In the genomic region with DNA sequence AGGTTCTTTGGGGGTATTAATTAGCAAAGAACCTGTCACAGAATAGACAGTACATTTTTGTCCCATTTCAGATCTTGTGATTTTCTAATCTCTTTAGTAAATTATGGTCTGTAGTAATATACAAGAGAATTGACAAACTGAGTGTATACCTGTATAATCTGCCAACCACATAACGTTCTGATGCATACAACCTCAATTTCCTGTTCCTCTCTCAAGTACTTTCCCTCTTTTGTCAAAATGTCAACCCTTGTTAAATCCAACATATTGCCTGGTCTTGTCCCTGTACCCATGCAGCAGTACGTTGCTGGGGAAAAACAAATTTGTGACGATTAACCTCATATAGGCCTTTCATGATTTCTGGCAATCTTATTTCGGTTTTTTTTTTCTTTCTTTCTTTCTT, we compare ENCODE assay signal across 9 cellular contexts. TPM values are rescaled to one million over a fixed set of nuclear protein-coding genes. Genes with fewer than 3 reads are reported as not detected.
DNase-seq lines count a peak whose midpoint lies in the region; ATAC-seq and TF ChIP-seq lines count a peak whose summit lies in the region.
"Had no signal": no experiment of that assay in that cellular context is flagged by ENCODE, and none has a peak within 500 bp of the region (broad histone marks: within the 10 kb centered on the region; RNA-seq: fewer than 3 reads in every experiment).

No MANE protein-coding gene starts in this region.

- H2BK15ac ChIP-seq in H9 (ENCODE audit: low read depth, low read length) (no peak overlapping the region), neuronal stem cell (ENCODE audit: low read length) (no peak overlapping the region)

- peaks cover 0 to 2% (median 0%) of the 10 kb centered on the region in 3 experiments; a peak in 1 of 7 replicates for H3K36me3 Mint-ChIP-seq in H9 (ENCODE audit: insufficient read depth in 1 of 3, low read depth in 3 of 3)

- H3K27ac ChIP-seq in H9 (ENCODE audit: insufficient read length, low read depth, low read length) (no peak overlapping the region), RWPE2 (ENCODE audit: poor library complexity, severe bottlenecking) (no peak overlapping the region), neuronal stem cell (replicated peaks; ENCODE audit: low read length) (no peak overlapping the region)

- H2BK12ac ChIP-seq in H9 (ENCODE audit: insufficient read length, low read depth, low read length) (no peak overlapping the region), neuronal stem cell (ENCODE audit: low read length) (no peak overlapping the region)

- H2BK120ac ChIP-seq in H9 (ENCODE audit: low read depth, low read length, poor library complexity, severe bottlenecking) (no peak overlapping the region), neuronal stem cell (ENCODE audit: low read depth, low read length) (no peak overlapping the region)

- H2AFZ ChIP-seq in H9 (ENCODE audit: low read length) (no peak overlapping the region), neuronal stem cell (ENCODE audit: low read length) (no peak overlapping the region)

- H3T11ph ChIP-seq in H9 (ENCODE audit: low read length): no peak overlapping the region

- H3K36me3 ChIP-seq in RWPE2 (ENCODE audit: low read depth) (peaks cover 18% of the 10 kb centered on the region), neuronal stem cell (replicated peaks in 1 of 2; ENCODE audit: control insufficient read depth in 2 of 2, insufficient read depth in 2 of 2, low read length in 2 of 2) (peaks cover 5 to 26% of the 10 kb centered on the region in 2 donors)

- H3K23ac ChIP-seq in H9 (ENCODE audit: insufficient read length, low read depth, low read length) (no peak overlapping the region), neuronal stem cell (ENCODE audit: low read depth, low read length, poor library complexity) (no peak overlapping the region)

- peaks cover 22% of the 10 kb centered on the region for H3K27me3 Mint-ChIP-seq in H9 (ENCODE audit: low read depth)

- peaks cover 39% of the 10 kb centered on the region for H3K27me3 ChIP-seq in H9 (ENCODE audit: insufficient read depth, low read length)
- no peaks in the 10 kb centered on the region for H3K27me3 ChIP-seq in RWPE2 (ENCODE audit: insufficient read depth, poor library complexity, severe bottlenecking)
- H3K27me3 ChIP-seq in neuronal stem cell (ENCODE audit: control insufficient read depth in 3 of 3, insufficient read depth in 3 of 3, low read depth in 1 of 3, low read length in 3 of 3): no peaks in the 10 kb centered on the region
- H3K27me3 ChIP-seq: transverse colon had no signal

- TF ChIP-seq CTCF in H9 (conservative IDR thresholded peaks at IDR 0.05) (no peak), RWPE2 (IDR thresholded peaks at IDR 0.05; ENCODE audit: poor library complexity, severe bottlenecking) (no peak), epithelial cell of proximal tubule (conservative IDR thresholded peaks at IDR 0.05; ENCODE audit: low read depth, low read length) (no peak), retinal pigment epithelial cell (conservative IDR thresholded peaks at IDR 0.05; ENCODE audit: low read depth, low read length) (no peak)

- H4K91ac ChIP-seq in H9 (ENCODE audit: insufficient read length, low read depth, low read length) (no peak overlapping the region), neuronal stem cell (ENCODE audit: low read depth, low read length, poor library complexity) (no peak overlapping the region)

- peaks cover 9% of the 10 kb centered on the region for H3K23me2 ChIP-seq in H9 (ENCODE audit: insufficient read length, low read depth, low read length, poor library complexity, severe bottlenecking)

- H3K4me3 ChIP-seq in RWPE2 (ENCODE audit: severe bottlenecking): peak overlapping the region; percentile 87
- peak overlapping the region; percentile 89 for H3K4me3 ChIP-seq in epithelial cell of proximal tubule (ENCODE audit: low read depth, low read length)
- H3K4me3 ChIP-seq in retinal pigment epithelial cell (ENCODE audit: low read length): peak overlapping the region; percentile 94
- H3K4me3 ChIP-seq in neuronal stem cell (ENCODE audit: low read length in 2 of 2): peak overlapping the region in 1 of 2 donors; percentile 73

- H3K14ac ChIP-seq in H9 (ENCODE audit: insufficient read depth, low read length): no peak overlapping the region
- no peak overlapping the region for H3K14ac ChIP-seq in neuronal stem cell (ENCODE audit: low read length)

- no peaks in the 10 kb centered on the region; a peak in 1 of 5 replicates for H3K9me3 Mint-ChIP-seq in H9

- ATAC-seq in RWPE2 (ENCODE audit: low read depth) (no peak), GM18909 (IDR thresholded peaks at IDR 0.05; ENCODE audit: poor library complexity, unreplicated experiment) (no peak)

- no peaks in the 10 kb centered on the region for H3K79me2 ChIP-seq in H9 (ENCODE audit: insufficient read depth, low read length)

- no peaks in the 10 kb centered on the region for H4K20me1 ChIP-seq in H9 (ENCODE audit: control insufficient read depth, insufficient read depth, insufficient read length)

- no peak overlapping the region for H4K8ac ChIP-seq in H9 (replicated peaks; ENCODE audit: insufficient read length, low read depth, low read length)
- no peak overlapping the region for H4K8ac ChIP-seq in neuronal stem cell (ENCODE audit: low read depth, low read length)

- H3K79me1 ChIP-seq in H9 (ENCODE audit: insufficient read depth, low read depth, low read length, poor library complexity, severe bottlenecking): no peaks in the 10 kb centered on the region
- H3K79me1 ChIP-seq in neuronal stem cell (ENCODE audit: low read depth, low read length): peaks cover 5% of the 10 kb centered on the region

- H3K9me3 ChIP-seq in H9 (ENCODE audit: control insufficient read depth, low read depth, low read length) (no peaks in the 10 kb centered on the region), RWPE2 (ENCODE audit: severe bottlenecking) (no peaks in the 10 kb centered on the region), neuronal stem cell (replicated peaks in 1 of 2; ENCODE audit: control insufficient read depth in 2 of 2, insufficient read depth in 1 of 2, low read depth in 1 of 2, low read length in 2 of 2) (no peaks in the 10 kb centered on the region)
- H3K9me3 ChIP-seq: transverse colon had no signal

- H2BK20ac ChIP-seq in H9 (ENCODE audit: low read depth, low read length, poor library complexity, severe bottlenecking): no peak overlapping the region

- H3K56ac ChIP-seq in H9 (ENCODE audit: insufficient read length, low read depth, low read length): no peak overlapping the region

- H3K18ac ChIP-seq in H9 (ENCODE audit: insufficient read length, low read depth, low read length): no peak overlapping the region
- no peak overlapping the region for H3K18ac ChIP-seq in neuronal stem cell (ENCODE audit: low read length)

- no peak for DNase-seq in H9
- no peak for DNase-seq in RWPE2 (ENCODE audit: low spot score)
- no peak for DNase-seq in epithelial cell of proximal tubule (ENCODE audit: low read depth)
- DNase-seq in retinal pigment epithelial cell (ENCODE audit: low read depth): no peak
- no peak for DNase-seq in NCI-H146 treated with DMSO at 0.1 percent for 48 hours (lab: John Stamatoyannopoulos, UW; ENCODE audit: unreplicated experiment)
- no peak for DNase-seq in NCI-H2171 treated with DMSO at 0.1 percent for 48 hours (lab: John Stamatoyannopoulos, UW)
- no peak for DNase-seq in neuronal stem cell (ENCODE audit: low spot score)
- DNase-seq: transverse colon had no signal

- H2AK5ac ChIP-seq in H9 (ENCODE audit: insufficient read length, low read length) (no peak overlapping the region), neuronal stem cell (ENCODE audit: low read depth, low read length) (no peak overlapping the region)

- H3K9ac ChIP-seq in H9 (ENCODE audit: extremely low read depth, insufficient read length, low read length) (no peak overlapping the region), neuronal stem cell (ENCODE audit: low read depth, low read length, poor library complexity) (no peak overlapping the region)

- no peaks in the 10 kb centered on the region for H3K4me1 ChIP-seq in H9 (ENCODE audit: insufficient read depth, low read length)
- no peaks in the 10 kb centered on the region for H3K4me1 ChIP-seq in RWPE2 (ENCODE audit: insufficient read depth, poor library complexity, severe bottlenecking)
- H3K4me1 ChIP-seq in neuronal stem cell (ENCODE audit: control insufficient read depth in 2 of 2, insufficient read depth in 1 of 2, low read depth in 1 of 2, low read length in 2 of 2): peaks cover 2 to 5% of the 10 kb centered on the region in 2 donors

- no peak overlapping the region for H3K27ac Mint-ChIP-seq in H9

- H2BK5ac ChIP-seq in H9 (ENCODE audit: insufficient read length, low read length) (no peak overlapping the region), neuronal stem cell (ENCODE audit: low read length) (no peak overlapping the region)

- H3K4me1 Mint-ChIP-seq in H9: peaks cover 23 to 31% of the 10 kb centered on the region in 2 experiments

- no peak overlapping the region for H3K4me2 ChIP-seq in H9 (ENCODE audit: insufficient read depth, insufficient read length, low read length)
- H3K4me2 ChIP-seq in neuronal stem cell (ENCODE audit: insufficient read depth, low read length, poor library complexity, severe bottlenecking): no peak overlapping the region

- WGBS in H9 (ENCODE audit: extremely low coverage, insufficient read length, low lambda C conversion rate): no CpG with 5 or more reads among the region's 4 CpGs
- WGBS in neuronal stem cell (ENCODE audit: extremely low coverage in 2 of 2, insufficient read length in 2 of 2, insufficient replicate concordance in 1 of 2), 2 donors: no CpG with 5 or more reads among the region's 4 CpGs

- no peak overlapping the region for H4K5ac ChIP-seq in H9 (ENCODE audit: insufficient read length, low read depth, low read length)

- H3K4ac ChIP-seq in H9 (ENCODE audit: low read depth, low read length) (no peak overlapping the region), neuronal stem cell (ENCODE audit: low read length) (no peak overlapping the region)

- peak overlapping the region; percentile 95 to 97 for H3K4me3 Mint-ChIP-seq in H9

RNA-seq across cellular contexts. Expression of a gene that starts 1.1 kb away (rescaled TPM):
- 8.0 and 8.4 TPM in 2 replicates for total RNA-seq in H9 (2021)
- 6.7 and 16.0 TPM in 2 replicates for total RNA-seq in epithelial cell of proximal tubule
- polyA plus RNA-seq in neuronal stem cell (2013, experiment 1 of 2): 25.4 TPM
- 24.9 TPM for polyA plus RNA-seq in neuronal stem cell (2013, experiment 2 of 2)

RNA-seq across cellular contexts. Expression of a gene that starts 1.3 kb away (rescaled TPM):
- 7.6 and 8.6 TPM in 2 replicates for total RNA-seq in H9 (2021)
- 8.5 and 12.2 TPM in 2 replicates for total RNA-seq in epithelial cell of proximal tubule
- polyA plus RNA-seq in neuronal stem cell (2013, experiment 1 of 2): 10.5 TPM
- polyA plus RNA-seq in neuronal stem cell (2013, experiment 2 of 2): 10.2 TPM
